ENCODE assay signal across 8 cellular contexts in the genomic region with DNA sequence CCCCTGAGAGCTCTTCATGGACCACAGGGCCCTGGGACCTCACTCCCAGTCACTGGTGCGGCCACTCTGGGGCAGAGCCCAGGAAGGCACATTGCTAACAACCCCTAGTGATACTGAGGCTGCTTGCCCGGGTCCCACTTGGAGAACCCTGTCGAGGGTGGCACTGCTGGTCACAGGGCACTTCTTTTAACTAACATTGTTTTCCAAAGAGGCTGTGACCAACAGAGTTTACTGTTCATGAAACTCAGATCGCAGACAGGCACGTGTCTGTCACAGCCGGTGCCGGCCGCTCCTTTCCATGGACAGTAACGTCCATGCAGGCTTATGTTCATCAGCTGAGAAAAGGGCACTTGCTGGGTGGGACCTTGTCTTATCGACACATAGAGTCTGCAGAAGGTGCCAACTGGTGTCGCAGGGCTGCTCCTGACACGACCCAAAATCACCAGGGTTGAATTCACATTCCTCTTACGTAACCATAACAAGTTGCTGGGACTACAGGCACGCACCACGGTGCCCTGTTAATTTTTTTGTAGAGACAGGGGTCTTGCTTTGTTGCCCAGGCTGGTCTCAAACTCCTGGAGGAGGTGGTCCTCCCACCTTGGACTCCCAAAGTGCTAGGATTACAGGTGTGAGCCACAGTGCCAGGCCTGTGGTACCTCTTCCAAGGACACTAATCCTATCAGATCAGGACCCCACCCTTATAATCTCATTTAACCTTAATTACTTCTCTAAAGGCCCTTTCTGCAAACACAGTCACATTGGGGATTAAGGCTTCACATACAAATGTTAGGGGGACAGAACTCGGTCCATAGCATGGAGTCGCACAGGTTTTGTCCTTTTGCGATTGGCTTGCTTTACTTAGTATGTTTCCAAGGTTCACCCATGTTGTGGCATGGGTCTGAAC. TPM values are rescaled to one million over a fixed set of nuclear protein-coding genes. Genes with fewer than 3 reads are reported as not detected.
DNase-seq lines count a peak whose midpoint lies in the region; ATAC-seq and TF ChIP-seq lines count a peak whose summit lies in the region.

No MANE protein-coding gene starts in this region.

- no peaks in the 10 kb centered on the region for H4K20me1 ChIP-seq in mammary epithelial cell (ENCODE audit: insufficient read depth, low read length)

- intact Hi-C loops in mammary epithelial cell (cut with micrococcal nuclease) = loop anchor here (10.0 kb wide), 1 partner anchor 694 kb away; no protein-coding TSS in a partner anchor

- H3K4me3 ChIP-seq in ACC112 (ENCODE audit: low read depth, low read length) = peak overlapping the region; percentile 87
- H3K4me3 ChIP-seq in HUES6 (ENCODE audit: low read depth, low read length) = peak overlapping the region; percentile 78
- peak overlapping the region; percentile 77 to 99 (median 79) for H3K4me3 ChIP-seq in mammary epithelial cell (replicated peaks in 1 of 3; ENCODE audit: insufficient read depth in 1 of 3, low read depth in 2 of 3, low read length in 3 of 3)
- peak overlapping the region; percentile 20 for H3K4me3 ChIP-seq in mucosa of stomach (ENCODE audit: low read length)

- no peak for ATAC-seq in GM18505 (IDR thresholded peaks at IDR 0.05; ENCODE audit: unreplicated experiment)

- CTCF ChIA-PET in mammary epithelial cell (lab: Charles Lee; ENCODE audit: low non-redundant PET) = no interaction called here

- H3K79me2 ChIP-seq in ACC112 (ENCODE audit: control insufficient read depth, insufficient read depth, low read length, unreplicated experiment) = peaks cover 47% of the 10 kb centered on the region
- H3K79me2 ChIP-seq in mammary epithelial cell (ENCODE audit: insufficient read depth, low read length) = peaks cover 41% of the 10 kb centered on the region

- DNase-seq in mammary epithelial cell (no peak), Ammon's horn (ENCODE audit: low spot score) (no peak), DMS79 (lab: John Stamatoyannopoulos, UW) (no peak)
- DNase-seq in activated CD8-positive, alpha-beta memory T cell treated with anti-CD3 and anti-CD28 coated beads for 24 hours = no peak

- H3K27ac ChIP-seq in ACC112 (ENCODE audit: low read depth, low read length) = peak overlapping the region; percentile 41; the same call in 1 of the 2 replicates
- no peak overlapping the region for H3K27ac ChIP-seq in HUES6 (ENCODE audit: low read depth, low read length)
- no peak overlapping the region for H3K27ac ChIP-seq in mammary epithelial cell (ENCODE audit: insufficient read depth, low read depth, low read length)

- no TSS peak for BruUV-seq in mammary epithelial cell (replicated peaks; lab: Mats Ljungman, UMichigan)

- in situ Hi-C loops in mammary epithelial cell (cut with MboI; ENCODE audit: low sequenced_read_pairs in 2 of 2) = no loop called here

- H2AFZ ChIP-seq in ACC112 (ENCODE audit: low read length, unreplicated experiment) = peak overlapping the region; percentile 74
- H2AFZ ChIP-seq in mammary epithelial cell (ENCODE audit: low read depth, low read length) = peak overlapping the region; percentile 93

- TF ChIP-seq CTCF in mammary epithelial cell (conservative IDR thresholded peaks at IDR 0.05 in 1 of 2, IDR thresholded peaks at IDR 0.05 in 1 of 2; ENCODE audit: extremely low read depth in 1 of 2, insufficient read depth in 1 of 2, low read depth in 1 of 2, low read length in 2 of 2) = no peak

- peak overlapping the region; percentile 100 for H3K4me2 ChIP-seq in mammary epithelial cell (ENCODE audit: insufficient read depth, low read depth, low read length)

- H3K9me3 ChIP-seq in HUES6 (ENCODE audit: control insufficient read depth, insufficient read depth, low read depth, low read length) (no peaks in the 10 kb centered on the region), mammary epithelial cell (replicated peaks; ENCODE audit: insufficient read depth, low read length) (no peaks in the 10 kb centered on the region), mucosa of stomach (ENCODE audit: control insufficient read depth, low read length) (no peaks in the 10 kb centered on the region)

- H3K27me3 ChIP-seq in ACC112 (ENCODE audit: insufficient read depth, low read length) (no peaks in the 10 kb centered on the region), HUES6 (ENCODE audit: control insufficient read depth, insufficient read depth, low read length) (no peaks in the 10 kb centered on the region), mammary epithelial cell (ENCODE audit: insufficient read depth, low read length) (no peaks in the 10 kb centered on the region), mucosa of stomach (ENCODE audit: control insufficient read depth, insufficient read depth, low read length) (no peaks in the 10 kb centered on the region)

- dilution Hi-C loops in mammary epithelial cell (cut with HindIII; ENCODE audit: low sequenced_read_pairs) = no loop called here

- H3K4me1 ChIP-seq in ACC112 (ENCODE audit: control insufficient read depth, insufficient read depth, low read length, unreplicated experiment) (peaks cover 23% of the 10 kb centered on the region), HUES6 (ENCODE audit: control insufficient read depth, insufficient read depth, low read length) (peaks cover 8% of the 10 kb centered on the region; the same call in 1 of the 2 replicates), mammary epithelial cell (ENCODE audit: insufficient read depth, low read length) (peaks cover 23% of the 10 kb centered on the region), mucosa of stomach (ENCODE audit: control insufficient read depth, insufficient read depth, low read length) (peaks cover 17% of the 10 kb centered on the region)

- H3K9ac ChIP-seq in HUES6 (ENCODE audit: low read length) = peak overlapping the region; percentile 84
- H3K9ac ChIP-seq in mammary epithelial cell (ENCODE audit: insufficient read depth, low read length) = no peak overlapping the region
- H3K9ac ChIP-seq in mucosa of stomach (ENCODE audit: low read length) = peak overlapping the region; percentile 60

- TF ChIP-seq POLR2A in GM18505 (IDR thresholded peaks at IDR 0.05; ENCODE audit: borderline replicate concordance, extremely low read depth, insufficient read depth, insufficient read length) = no peak

- 93% methylated on average over 15 of the region's 18 CpGs for WGBS in mammary epithelial cell (ENCODE audit: low coverage, missing lambda C conversion rate)

- H3K36me3 ChIP-seq in ACC112 (ENCODE audit: insufficient read depth, low read length) (no peaks in the 10 kb centered on the region), HUES6 (ENCODE audit: control insufficient read depth, insufficient read depth, low read length) (peaks cover 12% of the 10 kb centered on the region), mammary epithelial cell (ENCODE audit: insufficient read depth, low read length) (no peaks in the 10 kb centered on the region), mucosa of stomach (ENCODE audit: control insufficient read depth, insufficient read depth, low read length) (no peaks in the 10 kb centered on the region)

RNA-seq across cellular contexts. Expression of gene ZC3H18, which starts 1.2 kb away (rescaled TPM):
- total RNA-seq in mammary epithelial cell = 10 to 100 TPM in 1 of 2 donors, 1 to 10 TPM in 1; 9.0 to 48.2 TPM
- 17.2 TPM for polyA plus RNA-seq in mammary epithelial cell
- 41.2 TPM for polyA minus RNA-seq in mammary epithelial cell

Comparison
In these comparisons a context has a peak if more than half of its experiments do, and no peak if none do; other contexts are left out.
1. H3K4me3 ChIP-seq: peak in every context shown above with its lines; median percentile 87 in ACC112; 79 in mammary epithelial cell; 78 in HUES6; 20 in mucosa of stomach.